In genomic region chr7:128523226-128523939, GRCh38 we compare ENCODE assay signal across 8 cellular contexts. TPM values are rescaled to one million over a fixed set of nuclear protein-coding genes. Genes with fewer than 3 reads are reported as not detected.
DNase-seq lines count a peak whose midpoint lies in the region; ATAC-seq and TF ChIP-seq lines count a peak whose summit lies in the region.
"Not testable (repeated sequence)": the region's sequence is repeated elsewhere in the genome, so short reads cannot be mapped to it uniquely, and the experiment has no call there.

No MANE protein-coding gene starts in this region.

- H3K4me3 ChIP-seq in upper lobe of left lung = not testable (repeated sequence)

- DNase-seq in GF-D8 (lab: John Stamatoyannopoulos, UW) = peak; percentile 40
- DNase-seq in NCI-H1436 treated with DMSO at 0.1 percent for 48 hours (lab: John Stamatoyannopoulos, UW) = peak; percentile 4
- DNase-seq in activated T-cell treated with anti-CD3 and anti-CD28 coated beads, Interleukin-2, amount 50 U/mL, for 1 hour = peak; percentile 78
- DNase-seq in dermis microvascular lymphatic vessel endothelial cell (ENCODE audit: low read depth in 2 of 2) = peak; percentile 88
- DNase-seq in left lobe of liver (ENCODE audit: low spot score) = peak; percentile 60
- DNase-seq in stimulated activated CD4-positive, alpha-beta T cell treated with anti-CD3 and anti-CD28 coated beads, Interleukin-12 subunit alpha, Interleukin-12 subunit beta, amount 100 ng/mL, for 48 hours (ENCODE audit: low read depth in 2 of 3, low spot score in 1 of 3) = peak; percentile 64 to 68 (median 64)
- peak in 1 of 2 donors; percentile 86 for DNase-seq in upper lobe of left lung

- H3K4me1 ChIP-seq in upper lobe of left lung = peaks cover 0 to 12% (median 9%) of the 10 kb centered on the region in 4 donors

- not testable (repeated sequence) for TF ChIP-seq CTCF in upper lobe of left lung (IDR thresholded peaks at IDR 0.05)

- not testable (repeated sequence) for H3K9me3 ChIP-seq in upper lobe of left lung

- H3K36me3 ChIP-seq in upper lobe of left lung = not testable (repeated sequence)

- WGBS in upper lobe of left lung, 2 donors = 12 to 32% methylated on average over 5 of the region's 7 CpGs

- ATAC-seq in SK-N-SH treated with all-trans-retinoic acid at 6 μM for 48 hours (peak; percentile 85), left lobe of liver (peak; percentile 62), upper lobe of left lung (ENCODE audit: low FRiP score in 2 of 2) (peak; percentile 70 to 81)

- TF ChIP-seq POLR2A in upper lobe of left lung (IDR thresholded peaks at IDR 0.05) = not testable (repeated sequence)

- H3K27ac ChIP-seq in upper lobe of left lung = peak overlapping the region in 3 of 4 donors; percentile 3 to 49 (median 48)

- not testable (repeated sequence) for H3K27me3 ChIP-seq in upper lobe of left lung

- not testable (repeated sequence) for TF ChIP-seq EP300 in upper lobe of left lung (IDR thresholded peaks at IDR 0.05)

RNA-seq across cellular contexts. Expression of gene METTL2B, which starts 46.8 kb away (rescaled TPM):
- total RNA-seq in dermis microvascular lymphatic vessel endothelial cell = 20.1 and 22.6 TPM in 2 replicates
- total RNA-seq in left lobe of liver = 13.9 TPM
- 10 to 100 TPM; 17.8 to 24.5 (median 21.2) TPM for total RNA-seq in upper lobe of left lung
